ENCODE assay signal across 9 cellular contexts in the genomic region with DNA sequence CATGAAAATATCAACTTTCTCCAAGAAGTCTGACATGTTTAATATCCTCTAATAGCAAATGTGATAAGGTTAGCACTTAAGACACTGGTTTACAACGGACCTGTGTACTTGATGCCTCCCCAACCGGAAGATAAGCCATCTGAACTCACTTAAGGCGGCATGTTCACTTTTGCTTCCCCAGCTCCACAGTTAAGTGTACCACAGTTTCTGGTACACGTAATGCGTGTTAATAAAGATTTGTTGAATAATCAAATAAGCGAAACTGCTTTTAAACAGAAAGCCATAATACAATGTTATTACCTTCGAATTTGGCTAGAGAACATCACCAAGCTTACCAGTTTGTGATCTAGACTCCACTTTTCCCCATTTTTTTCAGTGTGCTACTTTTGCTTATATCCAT. TPM values are rescaled to one million over a fixed set of nuclear protein-coding genes. Genes with fewer than 3 reads are reported as not detected.
DNase-seq lines count a peak whose midpoint lies in the region; ATAC-seq and TF ChIP-seq lines count a peak whose summit lies in the region.
"Had no signal": no experiment of that assay in that cellular context is flagged by ENCODE, and none has a peak within 500 bp of the region (broad histone marks: within the 10 kb centered on the region; RNA-seq: fewer than 3 reads in every experiment).

No MANE protein-coding gene starts in this region.

- peak overlapping the region; percentile 93 for H3K9ac ChIP-seq in mammary epithelial cell (ENCODE audit: insufficient read depth, low read length)

- DNase-seq in Caco-2, result no peak
- DNase-seq in Kasumi-1 (lab: John Stamatoyannopoulos, UW), result peak; percentile 3 to 11
- DNase-seq in mammary epithelial cell, result no peak
- no peak for DNase-seq in natural killer cell treated with Interleukin-12 subunit alpha and Interleukin-12 subunit beta and Interleukin-15 and Interleukin-18, amount 100 ng/mL, for 72 hours (ENCODE audit: low spot score)
- no peak for DNase-seq in dedifferentiated amniotic fluid mesenchymal stem cell (ENCODE audit: extremely low spot score)
- DNase-seq in NCI-H2081 (lab: John Stamatoyannopoulos, UW), result no peak
- no peak for DNase-seq in activated CD4-positive, alpha-beta T cell treated with anti-CD3 and anti-CD28 coated beads, Interleukin-2, amount 50 U/mL, for 4 hours
- DNase-seq in NCI-H1048 (lab: John Stamatoyannopoulos, UW), result no peak

- H3K4me1 ChIP-seq in Caco-2 (0 out of 2 replicates have a peak, but pooled peaks cover 6% of the 10 kb centered on the region), mammary epithelial cell (ENCODE audit: insufficient read depth, low read length) (no peaks in the 10 kb centered on the region)

- no peaks in the 10 kb centered on the region for H3K27me3 Mint-ChIP-seq in Caco-2 (ENCODE audit: insufficient read depth, unreplicated experiment)
- no peaks in the 10 kb centered on the region for H3K27me3 Mint-ChIP-seq in natural killer cell treated with Interleukin-12 subunit alpha and Interleukin-12 subunit beta and Interleukin-15 and Interleukin-18, amount 100 ng/mL, for 72 hours

- WGBS in mammary epithelial cell (ENCODE audit: low coverage, missing lambda C conversion rate), result 45% methylated on average over 7 of the region's 7 CpGs

- peak overlapping the region; percentile 86 for H3K27ac ChIP-seq in mammary epithelial cell (ENCODE audit: insufficient read depth, low read depth, low read length)

- POLR2A ChIA-PET in Caco-2 (lab: Charles Lee), result no interaction called here

- H3K4me3 ChIP-seq in Caco-2 (ENCODE audit: low read depth, low read length), result peak overlapping the region; percentile 93
- peak overlapping the region; percentile 73 to 79 (median 77) for H3K4me3 ChIP-seq in mammary epithelial cell (replicated peaks in 1 of 3; ENCODE audit: insufficient read depth in 1 of 3, low read depth in 2 of 3, low read length in 3 of 3)

- H3K9me3 ChIP-seq in Caco-2 (no peaks in the 10 kb centered on the region), mammary epithelial cell (replicated peaks; ENCODE audit: insufficient read depth, low read length) (no peaks in the 10 kb centered on the region)

- H3K36me3 ChIP-seq in Caco-2 (ENCODE audit: control insufficient read depth, insufficient read depth, low read length), result no peaks in the 10 kb centered on the region
- no peaks in the 10 kb centered on the region for H3K36me3 ChIP-seq in mammary epithelial cell (ENCODE audit: insufficient read depth, low read length)

- TF ChIP-seq CTCF in Caco-2 (IDR thresholded peaks at IDR 0.05; ENCODE audit: insufficient read depth in 1 of 2, low read depth in 1 of 2, low read length in 1 of 2, severe bottlenecking in 1 of 2, unreplicated experiment in 1 of 2), result no peak
- TF ChIP-seq CTCF in mammary epithelial cell (conservative IDR thresholded peaks at IDR 0.05 in 1 of 2, IDR thresholded peaks at IDR 0.05 in 1 of 2; ENCODE audit: extremely low read depth in 1 of 2, insufficient read depth in 1 of 2, low read depth in 1 of 2, low read length in 2 of 2), result no peak

- peak overlapping the region; percentile 33 for H2AFZ ChIP-seq in mammary epithelial cell (ENCODE audit: low read depth, low read length)

- H4K20me1 ChIP-seq in mammary epithelial cell (ENCODE audit: insufficient read depth, low read length), result no peaks in the 10 kb centered on the region

- intact Hi-C loops in Caco-2 (cut with micrococcal nuclease; ENCODE audit: unreplicated experiment) (no loop called here), mammary epithelial cell (cut with micrococcal nuclease) (loop anchor here (5.0 kb wide), 2 partner anchors 45 to 520 kb away; a partner anchor contains a TSS)

- dilution Hi-C loops in mammary epithelial cell (cut with HindIII; ENCODE audit: low sequenced_read_pairs), result no loop called here

- no peaks in the 10 kb centered on the region for H3K9me3 Mint-ChIP-seq in Caco-2 (ENCODE audit: unreplicated experiment)
- no peaks in the 10 kb centered on the region for H3K9me3 Mint-ChIP-seq in natural killer cell treated with Interleukin-12 subunit alpha and Interleukin-12 subunit beta and Interleukin-15 and Interleukin-18, amount 100 ng/mL, for 72 hours

- ATAC-seq in natural killer cell treated with Interleukin-12 subunit alpha and Interleukin-12 subunit beta and Interleukin-15 and Interleukin-18, amount 100 ng/mL, for 72 hours, result no peak

- peaks cover 22% of the 10 kb centered on the region for H3K4me1 Mint-ChIP-seq in Caco-2 (ENCODE audit: low read depth, unreplicated experiment)
- peaks cover 30 to 44% of the 10 kb centered on the region in 2 donors for H3K4me1 Mint-ChIP-seq in natural killer cell treated with Interleukin-12 subunit alpha and Interleukin-12 subunit beta and Interleukin-15 and Interleukin-18, amount 100 ng/mL, for 72 hours (ENCODE audit: low read depth in 2 of 2)

- H3K4me2 ChIP-seq in mammary epithelial cell (ENCODE audit: insufficient read depth, low read depth, low read length), result peak overlapping the region; percentile 87

- H3K79me2 ChIP-seq in mammary epithelial cell (ENCODE audit: insufficient read depth, low read length), result peaks cover 54% of the 10 kb centered on the region

- H3K4me3 Mint-ChIP-seq in Caco-2 (ENCODE audit: unreplicated experiment), result peak overlapping the region; percentile 85
- peak overlapping the region; percentile 95 for H3K4me3 Mint-ChIP-seq in natural killer cell treated with Interleukin-12 subunit alpha and Interleukin-12 subunit beta and Interleukin-15 and Interleukin-18, amount 100 ng/mL, for 72 hours

- no TSS peak for BruUV-seq in Caco-2 (replicated peaks; lab: Mats Ljungman, UMichigan)
- BruUV-seq in mammary epithelial cell (replicated peaks; lab: Mats Ljungman, UMichigan), result no TSS peak

- no peaks in the 10 kb centered on the region for H3K27me3 ChIP-seq in Caco-2 (replicated peaks; ENCODE audit: control insufficient read depth, insufficient read depth, low read length)
- no peaks in the 10 kb centered on the region for H3K27me3 ChIP-seq in mammary epithelial cell (ENCODE audit: insufficient read depth, low read length)

- peaks cover 20% of the 10 kb centered on the region for H3K36me3 Mint-ChIP-seq in Caco-2 (ENCODE audit: insufficient read depth, unreplicated experiment)
- peaks cover 8% of the 10 kb centered on the region for H3K36me3 Mint-ChIP-seq in natural killer cell treated with Interleukin-12 subunit alpha and Interleukin-12 subunit beta and Interleukin-15 and Interleukin-18, amount 100 ng/mL, for 72 hours

- H3K27ac Mint-ChIP-seq in Caco-2 (ENCODE audit: unreplicated experiment), result peak overlapping the region; percentile 85
- H3K27ac Mint-ChIP-seq in natural killer cell treated with Interleukin-12 subunit alpha and Interleukin-12 subunit beta and Interleukin-15 and Interleukin-18, amount 100 ng/mL, for 72 hours, result peak overlapping the region; percentile 94 to 96

- CTCF ChIA-PET in Caco-2 (lab: Charles Lee) (no interaction called here), mammary epithelial cell (lab: Charles Lee; ENCODE audit: low non-redundant PET) (no interaction called here)

- in situ Hi-C loops in mammary epithelial cell (cut with MboI; ENCODE audit: low sequenced_read_pairs in 2 of 2), result no loop called here

RNA-seq across cellular contexts. Expression of a gene that starts 1.4 kb away (rescaled TPM):
- total RNA-seq in Caco-2 (2022) (37.5 and 38.4 TPM in 2 replicates), mammary epithelial cell (10 to 100 TPM; 25.4 to 28.2 TPM)
- 8.6 TPM for polyA plus RNA-seq in mammary epithelial cell
- polyA minus RNA-seq in mammary epithelial cell, result 21.3 TPM
- total RNA-seq in natural killer cell treated with Interleukin-12 subunit alpha and Interleukin-12 subunit beta and Interleukin-15 and Interleukin-18, amount 100 ng/mL, for 72 hours, result 10 to 100 TPM; 38.5 to 43.2 TPM

RNA-seq across cellular contexts. Expression of a gene that starts 36.5 kb away (rescaled TPM):
- 0.09 TPM in 1 of 2 replicates, not detected in the other for total RNA-seq in Caco-2 (2022)
- total RNA-seq in mammary epithelial cell, result not detected
- polyA plus RNA-seq in mammary epithelial cell, result not detected
- not detected for polyA minus RNA-seq in mammary epithelial cell
- not detected for total RNA-seq in natural killer cell treated with Interleukin-12 subunit alpha and Interleukin-12 subunit beta and Interleukin-15 and Interleukin-18, amount 100 ng/mL, for 72 hours
- total RNA-seq: LHCN-M2 had no signal

Comparison
In these comparisons a context has a peak if more than half of its experiments do, and no peak if none do; other contexts are left out.
1. DNase-seq: peak in Kasumi-1 (2 of 2); none in Caco-2 (0 of 2), mammary epithelial cell (single experiment), natural killer cell treated with Interleukin-12 subunit alpha and Interleukin-12 subunit beta and Interleukin-15 and Interleukin-18, amount 100 ng/mL, for 72 hours (single experiment), dedifferentiated amniotic fluid mesenchymal stem cell (single experiment), NCI-H2081 (0 of 2), activated CD4-positive, alpha-beta T cell treated with anti-CD3 and anti-CD28 coated beads, Interleukin-2, amount 50 U/mL, for 4 hours (0 of 2) and NCI-H1048 (single experiment).